Comparison of ENCODE assay signal across 10 cellular contexts in genomic region chr6:31969712-31970603, GRCh38. TPM values are rescaled to one million over a fixed set of nuclear protein-coding genes. Genes with fewer than 3 reads are reported as not detected.
A peak's percentile ranks its signal among the peaks of the same experiment; 100 is the strongest.
DNase-seq lines count a peak whose midpoint lies in the region; ATAC-seq and TF ChIP-seq lines count a peak whose summit lies in the region.
"Had no signal": no experiment of that assay in that cellular context is flagged by ENCODE, and none has a peak within 500 bp of the region (broad histone marks: within the 10 kb centered on the region; RNA-seq: fewer than 3 reads in every experiment).

No MANE protein-coding gene starts in this region.

- H2AFZ ChIP-seq in HCT116 (ENCODE audit: low read depth, low read length, poor library complexity, severe bottlenecking): no peak overlapping the region

- TF ChIP-seq CTCF in AG04450 (IDR thresholded peaks at IDR 0.05; ENCODE audit: low read depth, low read length) (no peak), HCT116 (IDR thresholded peaks at IDR 0.05 in 2 of 3, conservative IDR thresholded peaks at IDR 0.05 in 1 of 3; ENCODE audit: borderline replicate concordance in 1 of 3, insufficient read depth in 1 of 3, low read depth in 2 of 3, low read length in 2 of 3) (no peak)

- TF ChIP-seq POLR2A in HCT116 (IDR thresholded peaks at IDR 0.05; ENCODE audit: borderline replicate concordance, extremely low read depth, insufficient read depth, insufficient read length): no peak

- no peak overlapping the region for H3K9ac ChIP-seq in HCT116 (ENCODE audit: low read length)

- H3K36me3 ChIP-seq in HCT116 (ENCODE audit: control insufficient read depth in 1 of 2, insufficient read depth in 2 of 2, low read length in 2 of 2): peaks cover 16 to 31% of the 10 kb centered on the region in 2 experiments; a peak in 3 of 4 replicates
- H3K36me3 ChIP-seq in naive thymus-derived CD4-positive, alpha-beta T cell (ENCODE audit: control insufficient read depth in 2 of 3, insufficient read depth in 3 of 3, low read length in 3 of 3): peaks cover 0 to 52% (median 22%) of the 10 kb centered on the region in 3 experiments

- peaks cover 0 to 33% (median 18%) of the 10 kb centered on the region in 5 donors for H3K36me3 Mint-ChIP-seq in naive thymus-derived CD4-positive, alpha-beta T cell

- no peaks in the 10 kb centered on the region for H3K9me2 ChIP-seq in HCT116 (ENCODE audit: insufficient read depth)

- H3K27ac Mint-ChIP-seq in naive thymus-derived CD4-positive, alpha-beta T cell: peak overlapping the region; percentile 97 to 100 (median 100)

- H3K4me3 ChIP-seq in AG04450 (ENCODE audit: low read depth, low read length) (peak overlapping the region; percentile 96; the same call in 1 of the 2 replicates), HCT116 (replicated peaks in 1 of 2; ENCODE audit: low read depth in 1 of 2, low read length in 2 of 2) (no peak overlapping the region)
- no peak overlapping the region for H3K4me3 ChIP-seq in naive thymus-derived CD4-positive, alpha-beta T cell (ENCODE audit: low read length)

- H3K27me3 ChIP-seq in AG04450 (ENCODE audit: control insufficient read depth, insufficient read depth, low read length) (no peaks in the 10 kb centered on the region), HCT116 (ENCODE audit: insufficient read depth, low read length) (no peaks in the 10 kb centered on the region)
- no peaks in the 10 kb centered on the region for H3K27me3 ChIP-seq in naive thymus-derived CD4-positive, alpha-beta T cell (ENCODE audit: control insufficient read depth in 2 of 2, insufficient read depth in 2 of 2, low read length in 2 of 2)

- H3K79me2 ChIP-seq in HCT116 (ENCODE audit: insufficient read depth, low read length): peaks cover 34% of the 10 kb centered on the region

- H3K4me1 Mint-ChIP-seq in naive thymus-derived CD4-positive, alpha-beta T cell: peaks cover 20 to 51% (median 42%) of the 10 kb centered on the region in 7 donors

- intact Hi-C loops in HCT116 (cut with micrococcal nuclease): no loop called here
- intact Hi-C loops in naive thymus-derived CD4-positive, alpha-beta T cell (cut with micrococcal nuclease): loop anchor here in 1 of 2 donors (10.0 kb wide), 2 partner anchors 105 to 235 kb away; partner anchors contain the start of genes CLIC1 and NEU1

- ATAC-seq in HCT116: no peak
- ATAC-seq in naive thymus-derived CD4-positive, alpha-beta T cell: no peak
- ATAC-seq in HG03159 (IDR thresholded peaks at IDR 0.05; ENCODE audit: unreplicated experiment): no peak
- ATAC-seq: left colon had no signal

- POLR2A ChIA-PET in AG04450 (lab: Yijun Ruan, JAX): interaction anchor here (0.6 to 2.7 kb wide), 3 partner anchors 10 to 206 kb away, joined by 3 to 10 read pairs (median 5); partner anchors contain the start of genes AGPAT1, NELFE and SKIC2
- POLR2A ChIA-PET in HCT116 (lab: Charles Lee): interaction anchor here (2.4 kb wide), 1 partner anchor 11 kb away, joined by 9 read pairs; the partner anchor contains the start of genes NELFE and SKIC2
- POLR2A ChIA-PET in naive thymus-derived CD4-positive, alpha-beta T cell (lab: Charles Lee): interaction anchor here (1.2 to 6.6 kb wide), 3 partner anchors 10 to 16 kb away, joined by 3 to 108 read pairs (median 9); partner anchors contain the start of genes NELFE and SKIC2

- H3K27ac ChIP-seq in AG04450 (ENCODE audit: low read depth, low read length): no peak overlapping the region
- no peak overlapping the region for H3K27ac ChIP-seq in HCT116 (ENCODE audit: low read depth, low read length)
- peak overlapping the region; percentile 97 for H3K27ac ChIP-seq in naive thymus-derived CD4-positive, alpha-beta T cell (ENCODE audit: low read depth, low read length)

- TF ChIP-seq RAD21 in HCT116 (IDR thresholded peaks at IDR 0.05; ENCODE audit: low read depth): no peak

- RAD21 ChIA-PET in HCT116 (lab: Charles Lee; ENCODE audit: low non-redundant PET in 1 of 2, low total read pairs in 2 of 2, uncharacterized antibody in 2 of 2, unreplicated experiment in 2 of 2): no interaction called here

- no peak for DNase-seq in AG04450 (ENCODE audit: low read depth, low spot score)
- no peak for DNase-seq in HCT116 (ENCODE audit: low read depth, low spot score)
- DNase-seq in astrocyte of the hippocampus (ENCODE audit: low read depth, low spot score): peak; percentile 44
- DNase-seq in naive thymus-derived CD4-positive, alpha-beta T cell: no peak
- DNase-seq in SKM-1 treated with dmso at 0.1 percent for 144 hours (lab: John Stamatoyannopoulos, UW; ENCODE audit: unreplicated experiment): no peak
- no peak for DNase-seq in NCI-H2029 (lab: John Stamatoyannopoulos, UW)
- no peak for DNase-seq in stimulated activated CD4-positive, alpha-beta T cell treated with anti-CD3 and anti-CD28 coated beads, Interleukin-4, amount 100 ng/mL, for 1 hour
- DNase-seq: OCI-M1 had no signal

- peak overlapping the region; percentile 56 to 99 (median 74) for H3K4me3 Mint-ChIP-seq in naive thymus-derived CD4-positive, alpha-beta T cell

- peaks cover 0 to 7% (median 0%) of the 10 kb centered on the region in 11 donors for H3K9me3 Mint-ChIP-seq in naive thymus-derived CD4-positive, alpha-beta T cell

- H3K4me1 ChIP-seq in HCT116 (ENCODE audit: control insufficient read depth in 1 of 2, insufficient read depth in 2 of 2, low read length in 2 of 2): peaks cover 7 to 25% of the 10 kb centered on the region in 2 experiments; a peak in 3 of 4 replicates
- H3K4me1 ChIP-seq in naive thymus-derived CD4-positive, alpha-beta T cell (ENCODE audit: control insufficient read depth in 2 of 2, insufficient read depth in 2 of 2, low read length in 2 of 2): peaks cover 21 to 22% of the 10 kb centered on the region in 2 donors

- peak overlapping the region; percentile 98 for H3K4me2 ChIP-seq in HCT116 (ENCODE audit: low read length)

- no peaks in the 10 kb centered on the region; the same call in 1 of the 2 replicates for H3K9me3 ChIP-seq in AG04450 (ENCODE audit: control insufficient read depth, insufficient read depth, low read length)
- H3K9me3 ChIP-seq in HCT116 (ENCODE audit: control insufficient read depth in 1 of 2, insufficient read depth in 1 of 2, low read depth in 1 of 2, low read length in 2 of 2): no peaks in the 10 kb centered on the region
- H3K9me3 ChIP-seq in naive thymus-derived CD4-positive, alpha-beta T cell (ENCODE audit: control insufficient read depth in 2 of 3, low read length in 3 of 3): no peaks in the 10 kb centered on the region

- CTCF ChIA-PET in AG04450 (lab: Charles Lee) (interaction anchor here (1.1 kb wide), 1 partner anchor 18 kb away, joined by 7 read pairs; no protein-coding TSS in a partner anchor), HCT116 (lab: Charles Lee) (no interaction called here)
- CTCF ChIA-PET in naive thymus-derived CD4-positive, alpha-beta T cell (lab: Charles Lee): interaction anchor here (1.9 kb wide), 1 partner anchor 11 kb away, joined by 10 read pairs; the partner anchor contains the start of genes NELFE and SKIC2

- BruUV-seq in HCT116 (replicated peaks; lab: Mats Ljungman, UMichigan): no TSS peak

- H3K27me3 Mint-ChIP-seq in naive thymus-derived CD4-positive, alpha-beta T cell: peaks cover 0 to 5% (median 0%) of the 10 kb centered on the region in 5 donors

- H4K20me1 ChIP-seq in HCT116 (ENCODE audit: insufficient read depth): no peaks in the 10 kb centered on the region

TF ChIP-seq in HCT116, 20 proteins besides CTCF, POLR2A, EP300 and RAD21:
- TF ChIP-seq TCF7L2 (IDR thresholded peaks at IDR 0.05; ENCODE audit: borderline replicate concordance, extremely low read depth, insufficient read depth, insufficient read length) (no peak), POLR2AphosphoS5 (IDR thresholded peaks at IDR 0.05; ENCODE audit: low read depth, low read length) (0 out of 2 replicates have a peak, but pooled peaks have one; percentile 23)
TF ChIP-seq in HCT116: peak in this region for 1.

RNA-seq across cellular contexts. Expression of gene DXO, which starts 2.0 kb away (rescaled TPM):
- 11.4 and 14.9 TPM in 2 replicates for polyA plus RNA-seq in AG04450 (2011; rRNA removed)
- polyA minus RNA-seq in AG04450 (2011; rRNA and poly(A)+ RNA removed): 14.8 and 22.1 TPM in 2 replicates
- total RNA-seq in HCT116 (2021; ENCODE audit: unreplicated experiment): 16.4 TPM
- 18.6 and 23.7 TPM in 2 replicates for polyA plus RNA-seq in HCT116 (2012)
- 10 to 100 TPM; 19.3 to 44.3 (median 35.0) TPM for total RNA-seq in naive thymus-derived CD4-positive, alpha-beta T cell
- 10 to 100 TPM; 12.6 to 16.2 TPM for polyA plus RNA-seq in naive thymus-derived CD4-positive, alpha-beta T cell

RNA-seq across cellular contexts. Expression of gene SKIC2, which starts 11.0 kb away (rescaled TPM):
- polyA plus RNA-seq in AG04450 (2011; rRNA removed): 26.0 and 30.4 TPM in 2 replicates
- 66.5 and 80.7 TPM in 2 replicates for polyA minus RNA-seq in AG04450 (2011; rRNA and poly(A)+ RNA removed)
- 68.0 TPM for total RNA-seq in HCT116 (2021; ENCODE audit: unreplicated experiment)
- polyA plus RNA-seq in HCT116 (2012): 42.8 and 49.2 TPM in 2 replicates
- 100 to 1,000 TPM in 3 of 5 experiments, 10 to 100 TPM in 2; 85.6 to 139 (median 101) TPM for total RNA-seq in naive thymus-derived CD4-positive, alpha-beta T cell
- polyA plus RNA-seq in naive thymus-derived CD4-positive, alpha-beta T cell: 10 to 100 TPM; 20.1 to 23.5 TPM

RNA-seq across cellular contexts. Expression of gene NELFE, which starts 11.2 kb away (rescaled TPM):
- polyA plus RNA-seq in AG04450 (2011; rRNA removed): 51.4 and 55.7 TPM in 2 replicates
- 44.2 and 50.5 TPM in 2 replicates for polyA minus RNA-seq in AG04450 (2011; rRNA and poly(A)+ RNA removed)
- 68.3 TPM for total RNA-seq in HCT116 (2021; ENCODE audit: unreplicated experiment)
- 79.4 and 88.7 TPM in 2 replicates for polyA plus RNA-seq in HCT116 (2012)
- total RNA-seq in naive thymus-derived CD4-positive, alpha-beta T cell: 10 to 100 TPM; 47.5 to 71.7 (median 59.1) TPM
- 10 to 100 TPM; 56.5 to 76.6 TPM for polyA plus RNA-seq in naive thymus-derived CD4-positive, alpha-beta T cell

RNA-seq across cellular contexts. Expression of gene C4A, which starts 11.9 kb away (rescaled TPM):
- polyA plus RNA-seq in AG04450 (2011; rRNA removed): 7.5 and 7.6 TPM in 2 replicates
- 4.8 and 8.9 TPM in 2 replicates for polyA minus RNA-seq in AG04450 (2011; rRNA and poly(A)+ RNA removed)
- total RNA-seq in HCT116 (2021; ENCODE audit: unreplicated experiment): 5.1 TPM
- 2.1 and 3.5 TPM in 2 replicates for polyA plus RNA-seq in HCT116 (2012)
- 1 to 10 TPM; 3.2 to 9.0 (median 8.0) TPM for total RNA-seq in naive thymus-derived CD4-positive, alpha-beta T cell
- polyA plus RNA-seq in naive thymus-derived CD4-positive, alpha-beta T cell: not detected

RNA-seq across cellular contexts. Expression of gene CFB, which starts 24.1 kb away (rescaled TPM):
- 13.3 and 14.0 TPM in 2 replicates for polyA plus RNA-seq in AG04450 (2011; rRNA removed)
- polyA minus RNA-seq in AG04450 (2011; rRNA and poly(A)+ RNA removed): 8.9 and 10.8 TPM in 2 replicates
- 1.5 TPM for total RNA-seq in HCT116 (2021; ENCODE audit: unreplicated experiment)
- 1.8 and 2.0 TPM in 2 replicates for polyA plus RNA-seq in HCT116 (2012)
- 1 to 10 TPM in 2 of 5 experiments, under 1 TPM in 1, not detected in 2; 0.56 to 1.4 (median 1.1) TPM for total RNA-seq in naive thymus-derived CD4-positive, alpha-beta T cell
- 1 to 10 TPM; 1.4 to 1.8 TPM for polyA plus RNA-seq in naive thymus-derived CD4-positive, alpha-beta T cell
